Comparison of ENCODE assay signal across 8 cellular contexts in genomic region chr20:63214514-63214913, GRCh38. TPM values are rescaled to one million over a fixed set of nuclear protein-coding genes. Genes with fewer than 3 reads are reported as not detected.
A peak's percentile ranks its signal among the peaks of the same experiment; 100 is the strongest.
DNase-seq lines count a peak whose midpoint lies in the region; ATAC-seq and TF ChIP-seq lines count a peak whose summit lies in the region.

No MANE protein-coding gene starts in this region.

- H3K9me3 Mint-ChIP-seq in endodermal cell, result no peaks in the 10 kb centered on the region

- no peak overlapping the region for H2AFZ ChIP-seq in OCI-LY7 (ENCODE audit: low read length)

- H3K36me3 Mint-ChIP-seq in endodermal cell (ENCODE audit: low read depth), result peaks cover 51% of the 10 kb centered on the region

- H3K4me1 ChIP-seq in OCI-LY7 (ENCODE audit: insufficient read depth, low read length, poor library complexity, severe bottlenecking) (peaks cover 23% of the 10 kb centered on the region), endodermal cell (ENCODE audit: control insufficient read depth, insufficient read depth, low read length) (peaks cover 5% of the 10 kb centered on the region), psoas muscle (peaks cover 51% of the 10 kb centered on the region)

- peaks cover 1% of the 10 kb centered on the region for H3K27me3 Mint-ChIP-seq in endodermal cell (ENCODE audit: insufficient read depth)

- peaks cover 60% of the 10 kb centered on the region for H3K79me2 ChIP-seq in OCI-LY7 (ENCODE audit: insufficient read depth, low read depth, low read length)

- H3K4me3 ChIP-seq in GM06990 (replicated peaks; ENCODE audit: low read depth, low read length), result peak overlapping the region; percentile 84
- peak overlapping the region; percentile 100 for H3K4me3 ChIP-seq in OCI-LY7 (ENCODE audit: low read depth, low read length, poor library complexity, severe bottlenecking)
- peak overlapping the region; percentile 97 for H3K4me3 ChIP-seq in endodermal cell (ENCODE audit: low read length)
- peak overlapping the region; percentile 96 for H3K4me3 ChIP-seq in psoas muscle

- no peaks in the 10 kb centered on the region for H3K9me2 ChIP-seq in OCI-LY7 (ENCODE audit: insufficient read depth, low read length)

- POLR2A ChIA-PET in OCI-LY7 (lab: Charles Lee), result interaction anchor here (0.9 to 1.7 kb wide), 2 partner anchors 8 to 14 kb away, joined by 3 to 5 read pairs; no protein-coding TSS in a partner anchor

- peaks cover 33% of the 10 kb centered on the region for H3K4me1 Mint-ChIP-seq in endodermal cell

- WGBS in endodermal cell (ENCODE audit: insufficient coverage in 1 of 2, insufficient read length in 1 of 2), 2 experiments, result 63 to 64% methylated on average over 6 of the region's 6 CpGs
- 75 to 82% (median 82%) methylated on average over 6 of the region's 6 CpGs for WGBS in psoas muscle, 3 donors

- peak overlapping the region; percentile 73 for H3K4me2 ChIP-seq in OCI-LY7 (ENCODE audit: low read length)

- BruUV-seq in OCI-LY7 (replicated peaks; lab: Mats Ljungman, UMichigan), result TSS peak; percentile 59

- H3K27ac ChIP-seq in OCI-LY7 (ENCODE audit: low read depth, low read length, poor library complexity, severe bottlenecking) (no peak overlapping the region), endodermal cell (ENCODE audit: low read depth, low read length) (peak overlapping the region; percentile 67), psoas muscle (peak overlapping the region; percentile 84)

- TF ChIP-seq CTCF in GM06990 (IDR thresholded peaks at IDR 0.05; ENCODE audit: insufficient read depth, low read length, poor library complexity, severe bottlenecking), result no peak
- TF ChIP-seq CTCF in OCI-LY7 (conservative IDR thresholded peaks at IDR 0.05; ENCODE audit: low read length), result no peak
- no peak for TF ChIP-seq CTCF in endodermal cell (conservative IDR thresholded peaks at IDR 0.05)
- no peak for TF ChIP-seq CTCF in psoas muscle (IDR thresholded peaks at IDR 0.05)

- ATAC-seq in psoas muscle, result no peak
- no peak for ATAC-seq in GM21737 (IDR thresholded peaks at IDR 0.05; ENCODE audit: unreplicated experiment)

- H3K9me3 ChIP-seq in OCI-LY7 (ENCODE audit: low read length) (no peaks in the 10 kb centered on the region), endodermal cell (ENCODE audit: control insufficient read depth, low read length) (no peaks in the 10 kb centered on the region), psoas muscle (no peaks in the 10 kb centered on the region)

- H3K27ac Mint-ChIP-seq in endodermal cell, result peak overlapping the region; percentile 98

- H3K36me3 ChIP-seq in GM06990 (ENCODE audit: control insufficient read depth, insufficient read depth, low read length) (peaks cover 21% of the 10 kb centered on the region), OCI-LY7 (ENCODE audit: insufficient read depth, low read length) (peaks cover 61% of the 10 kb centered on the region), endodermal cell (ENCODE audit: control insufficient read depth, insufficient read depth, low read length) (peaks cover 47% of the 10 kb centered on the region), psoas muscle (ENCODE audit: insufficient read depth in 1 of 2, low read depth in 1 of 2) (peaks cover 8 to 53% of the 10 kb centered on the region in 2 donors)

- intact Hi-C loops in OCI-LY7 (cut with micrococcal nuclease; ENCODE audit: unreplicated experiment) (no loop called here), psoas muscle (cut with DNase I) (loop anchor here in 1 of 2 donors (5.0 kb wide), 1 partner anchor 58 kb away; the partner anchor contains the start of gene ARFGAP1)

- peak overlapping the region; percentile 97 for H3K9ac ChIP-seq in endodermal cell (ENCODE audit: extremely low read depth, low read length, poor library complexity, severe bottlenecking)

- H3K27me3 ChIP-seq in GM06990 (replicated peaks; ENCODE audit: control insufficient read depth, insufficient read depth, low read length), result no peaks in the 10 kb centered on the region
- no peaks in the 10 kb centered on the region for H3K27me3 ChIP-seq in endodermal cell (ENCODE audit: control insufficient read depth, insufficient read depth, low read length, poor library complexity, severe bottlenecking)
- H3K27me3 ChIP-seq in psoas muscle (ENCODE audit: insufficient read depth in 3 of 3, low read length in 2 of 3), result no peaks in the 10 kb centered on the region

- in situ Hi-C loops in ACHN (cut with HindIII; ENCODE audit: low pct_ligation_motif_present, low pct_unique_long_range_greater_than_20kb, low sequenced_read_pairs), result no loop called here

- H3K4me3 Mint-ChIP-seq in endodermal cell, result peak overlapping the region; percentile 99

- DNase-seq in GM06990 (ENCODE audit: extremely low read depth, insufficient read length) (no peak), OCI-LY7 (ENCODE audit: low spot score) (no peak), endodermal cell (no peak), psoas muscle (no peak), NCI-H345 treated with DMSO at 0.1 percent for 48 hours (lab: John Stamatoyannopoulos, UW; ENCODE audit: unreplicated experiment) (no peak), pons (ENCODE audit: low spot score) (no peak), ACHN (no peak)

- CTCF ChIA-PET in OCI-LY7 (lab: Charles Lee; ENCODE audit: unreplicated experiment), result no interaction called here

- peaks cover 27% of the 10 kb centered on the region for H4K20me1 ChIP-seq in OCI-LY7 (ENCODE audit: insufficient read depth, low read length)

RNA-seq across cellular contexts. Expression of gene YTHDF1, which starts 1.4 kb away (rescaled TPM):
- total RNA-seq in OCI-LY7 (2014; rRNA removed; shearing (Covaris generic)), result 26.7 and 31.3 TPM in 2 replicates
- total RNA-seq in OCI-LY7 (2022), result 42.3 and 42.7 TPM in 2 replicates
- total RNA-seq in endodermal cell, result 10 to 100 TPM; 64.9 to 73.2 TPM
- polyA plus RNA-seq in endodermal cell (2013, experiment 1 of 2), result 43.0 TPM
- polyA plus RNA-seq in endodermal cell (2013, experiment 2 of 2), result 41.6 TPM
- total RNA-seq in psoas muscle, result 10 to 100 TPM; 36.0 to 52.1 (median 48.0) TPM
- polyA plus RNA-seq in psoas muscle, result 10 to 100 TPM; 27.4 to 51.8 (median 28.9) TPM

RNA-seq across cellular contexts. Expression of gene BIRC7, which starts 21.2 kb away (rescaled TPM):
- not detected in 2 replicates for total RNA-seq in OCI-LY7 (2014; rRNA removed; shearing (Covaris generic))
- total RNA-seq in OCI-LY7 (2022), result 0.39 and 0.42 TPM in 2 replicates
- total RNA-seq in endodermal cell, result not detected
- 0.28 TPM for polyA plus RNA-seq in endodermal cell (2013, experiment 1 of 2)
- polyA plus RNA-seq in endodermal cell (2013, experiment 2 of 2), result 0.21 TPM
- not detected for total RNA-seq in psoas muscle
- under 1 TPM in 1 of 3 donors, not detected in 2; 0.04 TPM for polyA plus RNA-seq in psoas muscle

RNA-seq across cellular contexts. Expression of gene NKAIN4, which starts 39.7 kb away (rescaled TPM):
- not detected in 2 replicates for total RNA-seq in OCI-LY7 (2014; rRNA removed; shearing (Covaris generic))
- not detected in 2 replicates for total RNA-seq in OCI-LY7 (2022)
- total RNA-seq in endodermal cell, result 1 to 10 TPM in 1 of 2 donors, under 1 TPM in 1; 0.24 to 1.7 TPM
- polyA plus RNA-seq in endodermal cell (2013, experiment 1 of 2), result 51.9 TPM
- polyA plus RNA-seq in endodermal cell (2013, experiment 2 of 2), result 40.1 TPM
- not detected for total RNA-seq in psoas muscle
- polyA plus RNA-seq in psoas muscle, result not detected

RNA-seq across cellular contexts. Expression of gene ARFGAP1, which starts 58.1 kb away (rescaled TPM):
- total RNA-seq in OCI-LY7 (2014; rRNA removed; shearing (Covaris generic)), result 50.4 and 57.9 TPM in 2 replicates
- total RNA-seq in OCI-LY7 (2022) (105 and 116 TPM in 2 replicates), endodermal cell (100 to 1,000 TPM; 159 to 208 TPM), psoas muscle (10 to 100 TPM; 19.9 to 42.2 (median 25.5) TPM)
- 122 TPM for polyA plus RNA-seq in endodermal cell (2013, experiment 1 of 2)
- polyA plus RNA-seq in endodermal cell (2013, experiment 2 of 2), result 97.6 TPM
- polyA plus RNA-seq in psoas muscle, result 10 to 100 TPM; 22.3 to 42.0 (median 30.4) TPM
